In the genomic region with DNA sequence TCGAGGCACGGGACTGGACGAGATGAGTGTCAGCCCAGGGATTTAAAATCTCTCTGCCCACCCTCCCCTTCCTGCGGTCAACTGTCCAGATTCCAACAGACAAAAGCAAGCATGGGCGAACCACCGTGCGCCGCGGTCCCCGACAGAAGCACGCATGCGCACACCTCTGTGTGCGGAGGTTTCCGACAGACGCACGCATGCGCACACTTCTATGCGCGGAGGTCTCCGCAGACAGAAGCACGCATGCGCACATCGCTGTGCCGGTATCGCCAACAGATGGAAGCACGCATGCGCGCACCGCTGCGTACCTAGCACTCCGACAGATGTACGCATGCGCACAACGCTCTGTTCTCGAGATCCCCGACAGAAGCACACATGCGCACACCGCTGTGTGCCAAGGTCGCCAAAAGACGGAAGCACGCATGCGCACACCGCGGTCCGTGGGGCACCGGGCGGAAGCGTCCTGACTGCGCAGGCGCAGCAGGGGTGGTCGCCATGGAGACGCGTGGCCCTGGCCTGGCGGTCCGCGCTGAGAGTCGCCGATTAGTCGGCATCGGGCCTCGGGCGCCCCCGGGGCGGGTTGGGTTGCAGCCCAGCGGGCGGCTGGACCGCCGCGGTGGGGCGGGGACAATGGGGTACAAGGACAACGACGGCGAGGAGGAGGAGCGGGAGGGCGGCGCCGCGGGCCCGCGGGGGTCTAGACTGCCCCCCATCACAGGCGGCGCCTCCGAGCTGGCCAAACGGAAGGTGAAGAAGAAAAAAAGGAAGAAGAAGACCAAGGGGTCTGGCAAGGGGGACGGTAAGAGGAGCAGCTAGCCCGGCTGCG, we compare ENCODE assay signal across 1 cellular context.
TF ChIP-seq lines count a peak whose summit lies in the region.

No MANE protein-coding gene starts in this region.

TF ChIP-seq in K562, 482 proteins besides CTCF, POLR2A, EP300 and RAD21 (continued from another document and continues in another):
- TF ChIP-seq, protein P1, sequence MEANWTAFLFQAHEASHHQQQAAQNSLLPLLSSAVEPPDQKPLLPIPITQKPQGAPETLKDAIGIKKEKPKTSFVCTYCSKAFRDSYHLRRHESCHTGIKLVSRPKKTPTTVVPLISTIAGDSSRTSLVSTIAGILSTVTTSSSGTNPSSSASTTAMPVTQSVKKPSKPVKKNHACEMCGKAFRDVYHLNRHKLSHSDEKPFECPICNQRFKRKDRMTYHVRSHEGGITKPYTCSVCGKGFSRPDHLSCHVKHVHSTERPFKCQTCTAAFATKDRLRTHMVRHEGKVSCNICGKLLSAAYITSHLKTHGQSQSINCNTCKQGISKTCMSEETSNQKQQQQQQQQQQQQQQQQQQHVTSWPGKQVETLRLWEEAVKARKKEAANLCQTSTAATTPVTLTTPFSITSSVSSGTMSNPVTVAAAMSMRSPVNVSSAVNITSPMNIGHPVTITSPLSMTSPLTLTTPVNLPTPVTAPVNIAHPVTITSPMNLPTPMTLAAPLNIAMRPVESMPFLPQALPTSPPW (CRISPR knock-in tag; IDR thresholded peaks at IDR 0.05): 0 out of 2 replicates have a peak, but pooled peaks have one; percentile 36
- TF ChIP-seq NFE2 (IDR thresholded peaks at IDR 0.05; ENCODE audit: low read depth) (no peak), ILF3 (IDR thresholded peaks at IDR 0.05; ENCODE audit: borderline replicate concordance) (no peak), CEBPB (tag; IDR thresholded peaks at IDR 0.05) (no peak), JUN (IDR thresholded peaks at IDR 0.05; ENCODE audit: borderline replicate concordance, low read depth, low read length) (no peak), JUN (CRISPR knock-in tag; IDR thresholded peaks at IDR 0.05; ENCODE audit: borderline replicate concordance) (no peak), POLR2AphosphoS5 (IDR thresholded peaks at IDR 0.05; ENCODE audit: control insufficient read depth, insufficient read depth, low read depth, low read length) (no peak), PYGO2 (tag; IDR thresholded peaks at IDR 0.05) (no peak), ZNF197 (CRISPR knock-in tag; IDR thresholded peaks at IDR 0.05; ENCODE audit: low read depth) (no peak), ZNF551 (CRISPR knock-in tag; IDR thresholded peaks at IDR 0.05) (no peak), THRAP3 (IDR thresholded peaks at IDR 0.05; ENCODE audit: borderline replicate concordance) (no peak), CC2D1A (IDR thresholded peaks at IDR 0.05) (no peak), RFX5 (IDR thresholded peaks at IDR 0.05; ENCODE audit: low read depth, low read length) (no peak), EWSR1 (IDR thresholded peaks at IDR 0.05; ENCODE audit: borderline replicate concordance, low read depth, partially characterized antibody) (no peak), NR2C2 (CRISPR knock-in tag; IDR thresholded peaks at IDR 0.05) (no peak), NR2C2 (tag; IDR thresholded peaks at IDR 0.05) (peak; percentile 43; the same call in 1 of the 2 replicates), BMI1 (IDR thresholded peaks at IDR 0.05; ENCODE audit: low read length) (peak; percentile 66), CREM (IDR thresholded peaks at IDR 0.05; ENCODE audit: low read depth) (0 out of 2 replicates have a peak, but pooled peaks have one; percentile 24), BCOR (IDR thresholded peaks at IDR 0.05) (no peak), TGIF2 (CRISPR knock-in tag; IDR thresholded peaks at IDR 0.05) (no peak), YY1 (IDR thresholded peaks at IDR 0.05; ENCODE audit: borderline replicate concordance in 1 of 3, control insufficient read depth in 1 of 3, extremely low read depth in 1 of 3, insufficient read depth in 3 of 3, insufficient read length in 1 of 3, insufficient replicate concordance in 2 of 3, low read depth in 1 of 3, low read length in 2 of 3) (peak in 1 of 3 experiments; percentile 12), MCM3 (IDR thresholded peaks at IDR 0.05) (no peak), ZSCAN32 (CRISPR knock-in tag; IDR thresholded peaks at IDR 0.05) (no peak), ZNF507 (tag; conservative IDR thresholded peaks at IDR 0.05) (no peak), CBX1 (IDR thresholded peaks at IDR 0.05; ENCODE audit: low read depth) (no peak), NCOA4 (IDR thresholded peaks at IDR 0.05; ENCODE audit: partially characterized antibody) (no peak), TEAD1 (CRISPR knock-in tag; IDR thresholded peaks at IDR 0.05) (peak in 1 of 2 experiments; percentile 72; a peak in 1 of 4 replicates), HDGF (IDR thresholded peaks at IDR 0.05) (no peak), PHB2 (IDR thresholded peaks at IDR 0.05; ENCODE audit: low read depth) (no peak), PCBP2 (IDR thresholded peaks at IDR 0.05; ENCODE audit: low read depth, low read length, poor library complexity, severe bottlenecking) (no peak), HCFC1 (IDR thresholded peaks at IDR 0.05; ENCODE audit: low read depth, low read length) (peak; percentile 46; the same call in 1 of the 2 replicates)
- TF ChIP-seq, protein P2, sequence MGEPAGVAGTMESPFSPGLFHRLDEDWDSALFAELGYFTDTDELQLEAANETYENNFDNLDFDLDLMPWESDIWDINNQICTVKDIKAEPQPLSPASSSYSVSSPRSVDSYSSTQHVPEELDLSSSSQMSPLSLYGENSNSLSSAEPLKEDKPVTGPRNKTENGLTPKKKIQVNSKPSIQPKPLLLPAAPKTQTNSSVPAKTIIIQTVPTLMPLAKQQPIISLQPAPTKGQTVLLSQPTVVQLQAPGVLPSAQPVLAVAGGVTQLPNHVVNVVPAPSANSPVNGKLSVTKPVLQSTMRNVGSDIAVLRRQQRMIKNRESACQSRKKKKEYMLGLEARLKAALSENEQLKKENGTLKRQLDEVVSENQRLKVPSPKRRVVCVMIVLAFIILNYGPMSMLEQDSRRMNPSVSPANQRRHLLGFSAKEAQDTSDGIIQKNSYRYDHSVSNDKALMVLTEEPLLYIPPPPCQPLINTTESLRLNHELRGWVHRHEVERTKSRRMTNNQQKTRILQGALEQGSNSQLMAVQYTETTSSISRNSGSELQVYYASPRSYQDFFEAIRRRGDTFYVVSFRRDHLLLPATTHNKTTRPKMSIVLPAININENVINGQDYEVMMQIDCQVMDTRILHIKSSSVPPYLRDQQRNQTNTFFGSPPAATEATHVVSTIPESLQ (CRISPR knock-in tag; IDR thresholded peaks at IDR 0.05): no peak
- TF ChIP-seq, protein P3, sequence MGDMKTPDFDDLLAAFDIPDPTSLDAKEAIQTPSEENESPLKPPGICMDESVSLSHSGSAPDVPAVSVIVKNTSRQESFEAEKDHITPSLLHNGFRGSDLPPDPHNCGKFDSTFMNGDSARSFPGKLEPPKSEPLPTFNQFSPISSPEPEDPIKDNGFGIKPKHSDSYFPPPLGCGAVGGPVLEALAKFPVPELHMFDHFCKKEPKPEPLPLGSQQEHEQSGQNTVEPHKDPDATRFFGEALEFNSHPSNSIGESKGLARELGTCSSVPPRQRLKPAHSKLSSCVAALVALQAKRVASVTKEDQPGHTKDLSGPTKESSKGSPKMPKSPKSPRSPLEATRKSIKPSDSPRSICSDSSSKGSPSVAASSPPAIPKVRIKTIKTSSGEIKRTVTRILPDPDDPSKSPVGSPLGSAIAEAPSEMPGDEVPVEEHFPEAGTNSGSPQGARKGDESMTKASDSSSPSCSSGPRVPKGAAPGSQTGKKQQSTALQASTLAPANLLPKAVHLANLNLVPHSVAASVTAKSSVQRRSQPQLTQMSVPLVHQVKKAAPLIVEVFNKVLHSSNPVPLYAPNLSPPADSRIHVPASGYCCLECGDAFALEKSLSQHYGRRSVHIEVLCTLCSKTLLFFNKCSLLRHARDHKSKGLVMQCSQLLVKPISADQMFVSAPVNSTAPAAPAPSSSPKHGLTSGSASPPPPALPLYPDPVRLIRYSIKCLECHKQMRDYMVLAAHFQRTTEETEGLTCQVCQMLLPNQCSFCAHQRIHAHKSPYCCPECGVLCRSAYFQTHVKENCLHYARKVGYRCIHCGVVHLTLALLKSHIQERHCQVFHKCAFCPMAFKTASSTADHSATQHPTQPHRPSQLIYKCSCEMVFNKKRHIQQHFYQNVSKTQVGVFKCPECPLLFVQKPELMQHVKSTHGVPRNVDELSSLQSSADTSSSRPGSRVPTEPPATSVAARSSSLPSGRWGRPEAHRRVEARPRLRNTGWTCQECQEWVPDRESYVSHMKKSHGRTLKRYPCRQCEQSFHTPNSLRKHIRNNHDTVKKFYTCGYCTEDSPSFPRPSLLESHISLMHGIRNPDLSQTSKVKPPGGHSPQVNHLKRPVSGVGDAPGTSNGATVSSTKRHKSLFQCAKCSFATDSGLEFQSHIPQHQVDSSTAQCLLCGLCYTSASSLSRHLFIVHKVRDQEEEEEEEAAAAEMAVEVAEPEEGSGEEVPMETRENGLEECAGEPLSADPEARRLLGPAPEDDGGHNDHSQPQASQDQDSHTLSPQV (IDR thresholded peaks at IDR 0.05): no peak
- TF ChIP-seq, protein P4, sequence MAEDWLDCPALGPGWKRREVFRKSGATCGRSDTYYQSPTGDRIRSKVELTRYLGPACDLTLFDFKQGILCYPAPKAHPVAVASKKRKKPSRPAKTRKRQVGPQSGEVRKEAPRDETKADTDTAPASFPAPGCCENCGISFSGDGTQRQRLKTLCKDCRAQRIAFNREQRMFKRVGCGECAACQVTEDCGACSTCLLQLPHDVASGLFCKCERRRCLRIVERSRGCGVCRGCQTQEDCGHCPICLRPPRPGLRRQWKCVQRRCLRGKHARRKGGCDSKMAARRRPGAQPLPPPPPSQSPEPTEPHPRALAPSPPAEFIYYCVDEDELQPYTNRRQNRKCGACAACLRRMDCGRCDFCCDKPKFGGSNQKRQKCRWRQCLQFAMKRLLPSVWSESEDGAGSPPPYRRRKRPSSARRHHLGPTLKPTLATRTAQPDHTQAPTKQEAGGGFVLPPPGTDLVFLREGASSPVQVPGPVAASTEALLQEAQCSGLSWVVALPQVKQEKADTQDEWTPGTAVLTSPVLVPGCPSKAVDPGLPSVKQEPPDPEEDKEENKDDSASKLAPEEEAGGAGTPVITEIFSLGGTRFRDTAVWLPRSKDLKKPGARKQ (CRISPR knock-in tag; IDR thresholded peaks at IDR 0.05): no peak
- TF ChIP-seq, protein P5, sequence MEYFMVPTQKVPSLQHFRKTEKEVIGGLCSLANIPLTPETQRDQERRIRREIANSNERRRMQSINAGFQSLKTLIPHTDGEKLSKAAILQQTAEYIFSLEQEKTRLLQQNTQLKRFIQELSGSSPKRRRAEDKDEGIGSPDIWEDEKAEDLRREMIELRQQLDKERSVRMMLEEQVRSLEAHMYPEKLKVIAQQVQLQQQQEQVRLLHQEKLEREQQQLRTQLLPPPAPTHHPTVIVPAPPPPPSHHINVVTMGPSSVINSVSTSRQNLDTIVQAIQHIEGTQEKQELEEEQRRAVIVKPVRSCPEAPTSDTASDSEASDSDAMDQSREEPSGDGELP (CRISPR knock-in tag; IDR thresholded peaks at IDR 0.05; ENCODE audit: borderline replicate concordance): no peak
- TF ChIP-seq, protein P6, sequence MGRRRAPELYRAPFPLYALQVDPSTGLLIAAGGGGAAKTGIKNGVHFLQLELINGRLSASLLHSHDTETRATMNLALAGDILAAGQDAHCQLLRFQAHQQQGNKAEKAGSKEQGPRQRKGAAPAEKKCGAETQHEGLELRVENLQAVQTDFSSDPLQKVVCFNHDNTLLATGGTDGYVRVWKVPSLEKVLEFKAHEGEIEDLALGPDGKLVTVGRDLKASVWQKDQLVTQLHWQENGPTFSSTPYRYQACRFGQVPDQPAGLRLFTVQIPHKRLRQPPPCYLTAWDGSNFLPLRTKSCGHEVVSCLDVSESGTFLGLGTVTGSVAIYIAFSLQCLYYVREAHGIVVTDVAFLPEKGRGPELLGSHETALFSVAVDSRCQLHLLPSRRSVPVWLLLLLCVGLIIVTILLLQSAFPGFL (CRISPR knock-in tag; IDR thresholded peaks at IDR 0.05): no peak
- TF ChIP-seq, protein P7, sequence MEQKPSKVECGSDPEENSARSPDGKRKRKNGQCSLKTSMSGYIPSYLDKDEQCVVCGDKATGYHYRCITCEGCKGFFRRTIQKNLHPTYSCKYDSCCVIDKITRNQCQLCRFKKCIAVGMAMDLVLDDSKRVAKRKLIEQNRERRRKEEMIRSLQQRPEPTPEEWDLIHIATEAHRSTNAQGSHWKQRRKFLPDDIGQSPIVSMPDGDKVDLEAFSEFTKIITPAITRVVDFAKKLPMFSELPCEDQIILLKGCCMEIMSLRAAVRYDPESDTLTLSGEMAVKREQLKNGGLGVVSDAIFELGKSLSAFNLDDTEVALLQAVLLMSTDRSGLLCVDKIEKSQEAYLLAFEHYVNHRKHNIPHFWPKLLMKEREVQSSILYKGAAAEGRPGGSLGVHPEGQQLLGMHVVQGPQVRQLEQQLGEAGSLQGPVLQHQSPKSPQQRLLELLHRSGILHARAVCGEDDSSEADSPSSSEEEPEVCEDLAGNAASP (IDR thresholded peaks at IDR 0.05): no peak
- TF ChIP-seq, protein P8, sequence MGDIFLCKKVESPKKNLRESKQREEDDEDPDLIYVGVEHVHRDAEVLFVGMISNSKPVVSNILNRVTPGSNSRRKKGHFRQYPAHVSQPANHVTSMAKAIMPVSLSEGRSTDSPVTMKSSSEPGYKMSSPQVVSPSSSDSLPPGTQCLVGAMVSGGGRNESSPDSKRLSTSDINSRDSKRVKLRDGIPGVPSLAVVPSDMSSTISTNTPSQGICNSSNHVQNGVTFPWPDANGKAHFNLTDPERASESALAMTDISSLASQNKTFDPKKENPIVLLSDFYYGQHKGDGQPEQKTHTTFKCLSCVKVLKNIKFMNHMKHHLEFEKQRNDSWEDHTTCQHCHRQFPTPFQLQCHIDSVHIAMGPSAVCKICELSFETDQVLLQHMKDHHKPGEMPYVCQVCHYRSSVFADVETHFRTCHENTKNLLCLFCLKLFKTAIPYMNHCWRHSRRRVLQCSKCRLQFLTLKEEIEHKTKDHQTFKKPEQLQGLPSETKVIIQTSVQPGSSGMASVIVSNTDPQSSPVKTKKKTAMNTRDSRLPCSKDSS (IDR thresholded peaks at IDR 0.05; ENCODE audit: low read depth, partially characterized antibody): no peak
- TF ChIP-seq, protein P9, sequence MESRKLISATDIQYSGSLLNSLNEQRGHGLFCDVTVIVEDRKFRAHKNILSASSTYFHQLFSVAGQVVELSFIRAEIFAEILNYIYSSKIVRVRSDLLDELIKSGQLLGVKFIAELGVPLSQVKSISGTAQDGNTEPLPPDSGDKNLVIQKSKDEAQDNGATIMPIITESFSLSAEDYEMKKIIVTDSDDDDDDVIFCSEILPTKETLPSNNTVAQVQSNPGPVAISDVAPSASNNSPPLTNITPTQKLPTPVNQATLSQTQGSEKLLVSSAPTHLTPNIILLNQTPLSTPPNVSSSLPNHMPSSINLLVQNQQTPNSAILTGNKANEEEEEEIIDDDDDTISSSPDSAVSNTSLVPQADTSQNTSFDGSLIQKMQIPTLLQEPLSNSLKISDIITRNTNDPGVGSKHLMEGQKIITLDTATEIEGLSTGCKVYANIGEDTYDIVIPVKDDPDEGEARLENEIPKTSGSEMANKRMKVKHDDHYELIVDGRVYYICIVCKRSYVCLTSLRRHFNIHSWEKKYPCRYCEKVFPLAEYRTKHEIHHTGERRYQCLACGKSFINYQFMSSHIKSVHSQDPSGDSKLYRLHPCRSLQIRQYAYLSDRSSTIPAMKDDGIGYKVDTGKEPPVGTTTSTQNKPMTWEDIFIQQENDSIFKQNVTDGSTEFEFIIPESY (CRISPR knock-in tag; IDR thresholded peaks at IDR 0.05): no peak
